In genomic region chr12:54324617-54325441, GRCh38 we compare ENCODE assay signal across 8 cellular contexts. TPM values are rescaled to one million over a fixed set of nuclear protein-coding genes. Genes with fewer than 3 reads are reported as not detected.
DNase-seq lines count a peak whose midpoint lies in the region; ATAC-seq and TF ChIP-seq lines count a peak whose summit lies in the region.

Gene COPZ1, plus strand, starts transcription at chr12:54325131. Its CDS starts 33 bp downstream, at chr12:54325164.

- no peaks in the 10 kb centered on the region for H3K27me3 ChIP-seq in upper lobe of right lung

- ATAC-seq in HG02884 (IDR thresholded peaks at IDR 0.05; ENCODE audit: unreplicated experiment), result peak; percentile 97
- ATAC-seq in left cardiac atrium, result peak; percentile 98 to 99
- peak; percentile 98 for ATAC-seq in upper lobe of right lung

- DNase-seq in GM13977 (ENCODE audit: low spot score), result peak; percentile 93
- DNase-seq in NCI-H146 treated with DMSO at 0.1 percent for 48 hours (lab: John Stamatoyannopoulos, UW; ENCODE audit: unreplicated experiment), result peak; percentile 100
- peak; percentile 100 for DNase-seq in amniotic epithelial cell (ENCODE audit: low read depth)
- DNase-seq in left cardiac atrium, result peak; percentile 94
- peak; percentile 98 for DNase-seq in posterior vena cava (ENCODE audit: low spot score)
- DNase-seq in upper lobe of right lung, result peak; percentile 95

- no peaks in the 10 kb centered on the region for H3K36me3 ChIP-seq in upper lobe of right lung

- H3K4me1 ChIP-seq in upper lobe of right lung, result peaks cover 27% of the 10 kb centered on the region

- no peaks in the 10 kb centered on the region for H3K9me3 ChIP-seq in upper lobe of right lung

- intact Hi-C loops in T-helper 1 cell treated with Interleukin-12 subunit alpha and Interleukin-12 subunit beta and Interleukin-4 antibody, amounts not matched to agents 30 ng/mL and 1 ng/mL, for 36 hours (cut with micrococcal nuclease), result loop anchor here (1.0 to 2.0 kb wide), 10 partner anchors 30 to 598 kb away; partner anchors contain the start of genes CALCOCO1, CBX5, GPR84 and HNRNPA1
- intact Hi-C loops in left cardiac atrium (cut with DNase I), result loop anchor here in 1 of 2 donors (1.0 kb wide), 1 partner anchor 105 kb away; no protein-coding TSS in a partner anchor
- intact Hi-C loops in posterior vena cava (cut with DNase I), result loop anchor here in 1 of 2 donors (5.0 kb wide), 1 partner anchor 688 kb away; no protein-coding TSS in a partner anchor
- intact Hi-C loops in upper lobe of right lung (cut with DNase I), result no loop called here

- H3K27ac ChIP-seq in upper lobe of right lung, result peak within 1 kb of the TSS; percentile 93

- TF ChIP-seq CTCF in GM13977 (IDR thresholded peaks at IDR 0.05; ENCODE audit: extremely low read depth, insufficient read depth, missing control alignments), result peak; percentile 70
- peak; percentile 76 for TF ChIP-seq CTCF in upper lobe of right lung (IDR thresholded peaks at IDR 0.05)

- peak within 1 kb of the TSS; percentile 93 for H3K4me3 ChIP-seq in upper lobe of right lung

- in situ Hi-C loops in GM13977 (cut with MboI; ENCODE audit: low pct_unique_long_range_greater_than_20kb, low sequenced_read_pairs, unreplicated experiment), result no loop called here

RNA-seq across cellular contexts. Expression of gene COPZ1, which starts in this region (rescaled TPM):
- total RNA-seq in T-helper 1 cell treated with Interleukin-12 subunit alpha and Interleukin-12 subunit beta and Interleukin-4 antibody, amounts not matched to agents 30 ng/mL and 1 ng/mL, for 36 hours, result 152 and 153 TPM in 2 replicates
- total RNA-seq in left cardiac atrium (100 to 1,000 TPM; 118 to 131 TPM), posterior vena cava (10 to 100 TPM; 80.2 to 80.6 TPM), upper lobe of right lung (125 TPM)

Comparison
In these comparisons a context has a peak if more than half of its experiments do, and no peak if none do; other contexts are left out.
1. Peak in every context shown above with its lines: DNase-seq, ATAC-seq, H3K4me3 ChIP-seq and H3K27ac ChIP-seq.